8 cellular contexts compared by ENCODE assay signal in genomic region chr7:143709895-143710294, GRCh38. TPM values are rescaled to one million over a fixed set of nuclear protein-coding genes. Genes with fewer than 3 reads are reported as not detected.
DNase-seq lines count a peak whose midpoint lies in the region; ATAC-seq lines count a peak whose summit lies in the region.
"Not testable (repeated sequence)": the region's sequence is repeated elsewhere in the genome, so short reads cannot be mapped to it uniquely, and the experiment has no call there.
"Had no signal": no experiment of that assay in that cellular context is flagged by ENCODE, and none has a peak within 500 bp of the region (broad histone marks: within the 10 kb centered on the region; RNA-seq: fewer than 3 reads in every experiment).

No MANE protein-coding gene starts in this region.

- not testable (repeated sequence) for H3K9me3 Mint-ChIP-seq in activated T-cell treated with anti-CD3 and anti-CD28 coated beads, Interleukin-2, amount 50 U/mL, for 4 hours; activated T-helper 17 cell treated with anti-CD3 and anti-CD28 coated beads, Interleukin-2, amount 50 U/mL, for 72 hours; activated naive CD8-positive, alpha-beta T cell treated with anti-CD3 and anti-CD28 coated beads, Interleukin-2, amount 50 U/mL, for 24 hours

- peak; percentile 10; the same call in 2 of the 3 replicates for ATAC-seq in SK-N-SH treated with all-trans-retinoic acid at 6 μM for 48 hours
- peak; percentile 15 to 35 for ATAC-seq in activated T-cell treated with anti-CD3 and anti-CD28 coated beads, Interleukin-2, amount 50 U/mL, for 4 hours
- ATAC-seq in activated T-helper 17 cell treated with anti-CD3 and anti-CD28 coated beads, Interleukin-2, amount 50 U/mL, for 72 hours (replicated peaks) = peak; percentile 83
- ATAC-seq in activated naive CD8-positive, alpha-beta T cell treated with anti-CD3 and anti-CD28 coated beads, Interleukin-2, amount 50 U/mL, for 24 hours = peak; percentile 72
- peak; percentile 59 for ATAC-seq in stimulated activated naive CD8-positive, alpha-beta T cell treated with anti-CD3 and anti-CD28 coated beads, Interleukin-15, Interleukin-2, amounts not matched to agents 100 U/mL and 50 U/mL, for 24 hours

- H3K36me3 Mint-ChIP-seq in activated T-cell treated with anti-CD3 and anti-CD28 coated beads, Interleukin-2, amount 50 U/mL, for 4 hours (ENCODE audit: insufficient read depth); activated T-helper 17 cell treated with anti-CD3 and anti-CD28 coated beads, Interleukin-2, amount 50 U/mL, for 72 hours (ENCODE audit: low read depth); activated naive CD8-positive, alpha-beta T cell treated with anti-CD3 and anti-CD28 coated beads, Interleukin-2, amount 50 U/mL, for 24 hours (ENCODE audit: low read depth): not testable (repeated sequence)

- H3K4me1 Mint-ChIP-seq in activated T-cell treated with anti-CD3 and anti-CD28 coated beads, Interleukin-2, amount 50 U/mL, for 4 hours (ENCODE audit: low read depth); activated T-helper 17 cell treated with anti-CD3 and anti-CD28 coated beads, Interleukin-2, amount 50 U/mL, for 72 hours; activated naive CD8-positive, alpha-beta T cell treated with anti-CD3 and anti-CD28 coated beads, Interleukin-2, amount 50 U/mL, for 24 hours: not testable (repeated sequence)

- DNase-seq in activated T-cell treated with anti-CD3 and anti-CD28 coated beads, Interleukin-2, amount 50 U/mL, for 4 hours; activated naive CD8-positive, alpha-beta T cell treated with anti-CD3 and anti-CD28 coated beads, Interleukin-2, amount 50 U/mL, for 24 hours; stimulated activated naive CD8-positive, alpha-beta T cell treated with anti-CD3 and anti-CD28 coated beads, Interleukin-15, Interleukin-2, amounts not matched to agents 100 U/mL and 50 U/mL, for 24 hours: not testable (repeated sequence)

- not testable (repeated sequence) for H3K27me3 Mint-ChIP-seq in activated T-cell treated with anti-CD3 and anti-CD28 coated beads, Interleukin-2, amount 50 U/mL, for 4 hours (ENCODE audit: low read depth); activated T-helper 17 cell treated with anti-CD3 and anti-CD28 coated beads, Interleukin-2, amount 50 U/mL, for 72 hours; activated naive CD8-positive, alpha-beta T cell treated with anti-CD3 and anti-CD28 coated beads, Interleukin-2, amount 50 U/mL, for 24 hours

- not testable (repeated sequence) for H3K27ac Mint-ChIP-seq in activated T-helper 17 cell treated with anti-CD3 and anti-CD28 coated beads, Interleukin-2, amount 50 U/mL, for 72 hours; activated naive CD8-positive, alpha-beta T cell treated with anti-CD3 and anti-CD28 coated beads, Interleukin-2, amount 50 U/mL, for 24 hours

- H3K4me3 Mint-ChIP-seq in activated T-cell treated with anti-CD3 and anti-CD28 coated beads, Interleukin-2, amount 50 U/mL, for 4 hours; activated T-helper 17 cell treated with anti-CD3 and anti-CD28 coated beads, Interleukin-2, amount 50 U/mL, for 72 hours; activated naive CD8-positive, alpha-beta T cell treated with anti-CD3 and anti-CD28 coated beads, Interleukin-2, amount 50 U/mL, for 24 hours: not testable (repeated sequence)

RNA-seq across cellular contexts. Expression of gene CTAGE6, which starts 47.6 kb away (rescaled TPM):
- total RNA-seq in activated T-cell treated with anti-CD3 and anti-CD28 coated beads, Interleukin-2, amount 50 U/mL, for 4 hours = under 1 TPM; 0.21 to 0.35 (median 0.30) TPM
- total RNA-seq in activated T-helper 17 cell treated with anti-CD3 and anti-CD28 coated beads, Interleukin-2, amount 50 U/mL, for 72 hours = 10 to 100 TPM in 1 of 2 donors, 1 to 10 TPM in 1; 2.3 to 10.0 TPM
- total RNA-seq: A172, Caco-2, Calu3 had no signal

Comparison
In these comparisons a context has a peak if more than half of its experiments do, and no peak if none do; other contexts are left out.
1. ATAC-seq: peak in every context shown above with its lines; median percentile 83 in activated T-helper 17 cell treated with anti-CD3 and anti-CD28 coated beads, Interleukin-2, amount 50 U/mL, for 72 hours; 72 in activated naive CD8-positive, alpha-beta T cell treated with anti-CD3 and anti-CD28 coated beads, Interleukin-2, amount 50 U/mL, for 24 hours; 59 in stimulated activated naive CD8-positive, alpha-beta T cell treated with anti-CD3 and anti-CD28 coated beads, Interleukin-15, Interleukin-2, amounts not matched to agents 100 U/mL and 50 U/mL, for 24 hours; 25 in activated T-cell treated with anti-CD3 and anti-CD28 coated beads, Interleukin-2, amount 50 U/mL, for 4 hours; 10 in SK-N-SH treated with all-trans-retinoic acid at 6 μM for 48 hours.